Comparison of ENCODE assay signal across 1 cellular context in genomic region chr5:154756871-154757646, GRCh38.
TF ChIP-seq lines count a peak whose summit lies in the region.

No MANE protein-coding gene starts in this region.

TF ChIP-seq in GM12878, 131 proteins besides CTCF, POLR2A, EP300 and RAD21:
- TF ChIP-seq POU2F2 (IDR thresholded peaks at IDR 0.05; ENCODE audit: borderline replicate concordance, low read depth, low read length) (0 out of 3 replicates have a peak, but pooled peaks have one; percentile 29), TCF12 (IDR thresholded peaks at IDR 0.05; ENCODE audit: low read depth, low read length) (no peak), BHLHE40 (IDR thresholded peaks at IDR 0.05; ENCODE audit: borderline replicate concordance in 1 of 2, low read depth in 2 of 2, low read length in 1 of 2) (peak; percentile 49 to 86), YY1 (IDR thresholded peaks at IDR 0.05; ENCODE audit: low read depth, low read length) (0 out of 2 replicates have a peak, but pooled peaks have one; percentile 9), POLR2AphosphoS5 (IDR thresholded peaks at IDR 0.05; ENCODE audit: low read length) (peak; percentile 55; the same call in 1 of the 2 replicates), RAD51 (IDR thresholded peaks at IDR 0.05) (peak; percentile 38; the same call in 1 of the 2 replicates), NFXL1 (IDR thresholded peaks at IDR 0.05; ENCODE audit: borderline replicate concordance) (peak; percentile 98), IRF5 (IDR thresholded peaks at IDR 0.05; ENCODE audit: borderline replicate concordance) (no peak), MAX (IDR thresholded peaks at IDR 0.05; ENCODE audit: low read depth, low read length) (peak; percentile 30; the same call in 1 of the 2 replicates), STAT1 (conservative IDR thresholded peaks at IDR 0.05) (no peak), CBFB (IDR thresholded peaks at IDR 0.05; ENCODE audit: low read depth) (0 out of 2 replicates have a peak, but pooled peaks have one; percentile 10), FOS (IDR thresholded peaks at IDR 0.05; ENCODE audit: borderline replicate concordance, extremely low read depth, insufficient read length) (no peak), JUND (IDR thresholded peaks at IDR 0.05; ENCODE audit: low read depth, low read length) (no peak), BCL11A (IDR thresholded peaks at IDR 0.05; ENCODE audit: low read depth, low read length) (0 out of 2 replicates have a peak, but pooled peaks have one; percentile 8), SPI1 (IDR thresholded peaks at IDR 0.05; ENCODE audit: borderline replicate concordance, insufficient read depth, low read depth, low read length) (no peak), MYC (IDR thresholded peaks at IDR 0.05; ENCODE audit: insufficient read depth, insufficient read length, insufficient replicate concordance, low read length, severe bottlenecking) (peak; percentile 81), MXI1 (IDR thresholded peaks at IDR 0.05; ENCODE audit: low read depth, low read length) (peak; percentile 59; the same call in 1 of the 2 replicates), TARDBP (IDR thresholded peaks at IDR 0.05; ENCODE audit: borderline replicate concordance) (0 out of 2 replicates have a peak, but pooled peaks have one; percentile 31), USF1 (IDR thresholded peaks at IDR 0.05; ENCODE audit: borderline replicate concordance, extremely low read length, insufficient read depth, low read depth, low read length) (peak; percentile 53), NKRF (conservative IDR thresholded peaks at IDR 0.05) (peak; percentile 45; the same call in 1 of the 2 replicates), IKZF1 (conservative IDR thresholded peaks at IDR 0.05) (peak; percentile 33; the same call in 1 of the 2 replicates)
TF ChIP-seq in GM12878: peak in this region for 15.
